ENCODE assay signal across 1 cellular context in genomic region chr1:198794498-198794897, GRCh38.
A peak's percentile ranks its signal among the peaks of the same experiment; 100 is the strongest.
TF ChIP-seq lines count a peak whose summit lies in the region.

No MANE protein-coding gene starts in this region.

TF ChIP-seq in GM12878, 131 proteins besides CTCF, POLR2A, EP300 and RAD21 (continued from another document):
- TF ChIP-seq SPI1 (IDR thresholded peaks at IDR 0.05; ENCODE audit: borderline replicate concordance, insufficient read depth, low read depth, low read length) (no peak), POU2F2 (IDR thresholded peaks at IDR 0.05; ENCODE audit: borderline replicate concordance, low read depth, low read length) (no peak), ATF7 (IDR thresholded peaks at IDR 0.05; ENCODE audit: low read depth) (0 out of 2 replicates have a peak, but pooled peaks have one; percentile 12), CHD1 (IDR thresholded peaks at IDR 0.05; ENCODE audit: low read depth, low read length) (no peak), JUNB (IDR thresholded peaks at IDR 0.05) (peak; percentile 40), IKZF2 (IDR thresholded peaks at IDR 0.05) (no peak), HDAC6 (IDR thresholded peaks at IDR 0.05; ENCODE audit: unreplicated experiment) (no peak), PAX5 (IDR thresholded peaks at IDR 0.05; ENCODE audit: borderline replicate concordance, low read depth, low read length) (no peak), SIX5 (IDR thresholded peaks at IDR 0.05; ENCODE audit: low read depth, low read length, severe bottlenecking) (no peak), PKNOX1 (IDR thresholded peaks at IDR 0.05) (no peak), HDGF (IDR thresholded peaks at IDR 0.05) (no peak), RCOR1 (conservative IDR thresholded peaks at IDR 0.05; ENCODE audit: low read depth, low read length) (no peak)
